ENCODE assay signal across 11 cellular contexts in genomic region chr6:33278392-33278741, GRCh38. TPM values are rescaled to one million over a fixed set of nuclear protein-coding genes. Genes with fewer than 3 reads are reported as not detected.
DNase-seq lines count a peak whose midpoint lies in the region; ATAC-seq and TF ChIP-seq lines count a peak whose summit lies in the region.
"Had no signal": no experiment of that assay in that cellular context is flagged by ENCODE, and none has a peak within 500 bp of the region (broad histone marks: within the 10 kb centered on the region; RNA-seq: fewer than 3 reads in every experiment).

No MANE protein-coding gene starts in this region.

- H3K4me3 ChIP-seq in HEK293 (ENCODE audit: low read depth, low read length) = no peak overlapping the region

- no peaks in the 10 kb centered on the region for H3K9me3 Mint-ChIP-seq in CD4-positive, alpha-beta T cell
- H3K9me3 Mint-ChIP-seq in activated naive CD8-positive, alpha-beta T cell treated with anti-CD3 and anti-CD28 coated beads, Interleukin-2, amount 50 U/mL, for 24 hours = no peaks in the 10 kb centered on the region
- no peaks in the 10 kb centered on the region for H3K9me3 Mint-ChIP-seq in natural killer cell treated with Interleukin-12 subunit alpha and Interleukin-12 subunit beta and Interleukin-15 and Interleukin-18, amount 100 ng/mL, for 72 hours
- H3K9me3 Mint-ChIP-seq: activated naive CD4-positive, alpha-beta T cell treated with anti-CD3 and anti-CD28 coated beads, Interleukin-2, amount 50 U/mL, for 72 hours had no signal

- no peaks in the 10 kb centered on the region for H3K27me3 ChIP-seq in CD4-positive, alpha-beta T cell (ENCODE audit: control insufficient read depth, insufficient read depth, low read length)

- peak overlapping the region; percentile 97 for H3K27ac Mint-ChIP-seq in CD4-positive, alpha-beta T cell
- H3K27ac Mint-ChIP-seq in activated naive CD8-positive, alpha-beta T cell treated with anti-CD3 and anti-CD28 coated beads, Interleukin-2, amount 50 U/mL, for 24 hours = peak overlapping the region; percentile 70
- H3K27ac Mint-ChIP-seq in natural killer cell treated with Interleukin-12 subunit alpha and Interleukin-12 subunit beta and Interleukin-15 and Interleukin-18, amount 100 ng/mL, for 72 hours = peak overlapping the region; percentile 87 to 97

- no peaks in the 10 kb centered on the region for H3K9me3 ChIP-seq in CD4-positive, alpha-beta T cell (ENCODE audit: control insufficient read depth, low read length)
- H3K9me3 ChIP-seq in HEK293 (ENCODE audit: control insufficient read depth, insufficient read depth, low read depth, low read length) = no peaks in the 10 kb centered on the region

- peaks cover 54% of the 10 kb centered on the region for H3K4me1 Mint-ChIP-seq in CD4-positive, alpha-beta T cell (ENCODE audit: low read depth)
- peaks cover 44% of the 10 kb centered on the region for H3K4me1 Mint-ChIP-seq in activated naive CD8-positive, alpha-beta T cell treated with anti-CD3 and anti-CD28 coated beads, Interleukin-2, amount 50 U/mL, for 24 hours
- peaks cover 35 to 36% of the 10 kb centered on the region in 2 donors for H3K4me1 Mint-ChIP-seq in natural killer cell treated with Interleukin-12 subunit alpha and Interleukin-12 subunit beta and Interleukin-15 and Interleukin-18, amount 100 ng/mL, for 72 hours (ENCODE audit: low read depth in 2 of 2)

- peaks cover 26 to 85% of the 10 kb centered on the region in 2 experiments for H3K36me3 ChIP-seq in HEK293 (ENCODE audit: control insufficient read depth in 2 of 2, insufficient read depth in 1 of 2, low read length in 2 of 2)

- CTCF ChIA-PET in CD4-positive, alpha-beta T cell (lab: Charles Lee) = interaction anchor here (0.9 to 2.8 kb wide), 4 partner anchors 11 to 147 kb away, joined by 3 to 22 read pairs (median 11); partner anchors contain the start of genes PFDN6, RGL2 and WDR46
- CTCF ChIA-PET in HEK293 (lab: Yijun Ruan, JAX) = interaction anchor here (0.6 to 2.7 kb wide), 12 partner anchors 11 to 293 kb away, joined by 3 to 13 read pairs (median 5); partner anchors contain the start of genes PFDN6, RGL2 and WDR46

- POLR2A ChIA-PET in CD4-positive, alpha-beta T cell (lab: Charles Lee) = interaction anchor here (0.6 to 4.4 kb wide), 7 partner anchors 10 to 176 kb away, joined by 3 to 76 read pairs (median 28); partner anchors contain the start of genes PFDN6, RGL2, WDR46 and ZBTB9
- POLR2A ChIA-PET in HEK293 (lab: Yijun Ruan, JAX) = interaction anchor here (1.7 to 6.5 kb wide), 8 partner anchors 11 to 307 kb away, joined by 6 to 92 read pairs (median 22); partner anchors contain the start of genes CUTA, PFDN6, RGL2 and WDR46

- peak overlapping the region; percentile 93 for H3K4me3 Mint-ChIP-seq in CD4-positive, alpha-beta T cell
- no peak overlapping the region for H3K4me3 Mint-ChIP-seq in activated naive CD8-positive, alpha-beta T cell treated with anti-CD3 and anti-CD28 coated beads, Interleukin-2, amount 50 U/mL, for 24 hours
- H3K4me3 Mint-ChIP-seq in natural killer cell treated with Interleukin-12 subunit alpha and Interleukin-12 subunit beta and Interleukin-15 and Interleukin-18, amount 100 ng/mL, for 72 hours = peak overlapping the region; percentile 84

- H3K27ac ChIP-seq in CD4-positive, alpha-beta T cell (ENCODE audit: low read depth, low read length) = peak overlapping the region; percentile 82
- no peak overlapping the region for H3K27ac ChIP-seq in HEK293 (ENCODE audit: extremely low read depth, low read depth, low read length)
- H3K27ac ChIP-seq: parathyroid adenoma had no signal

- H3K36me3 Mint-ChIP-seq in CD4-positive, alpha-beta T cell (ENCODE audit: low read depth) = peaks cover 83% of the 10 kb centered on the region
- peaks cover 46% of the 10 kb centered on the region for H3K36me3 Mint-ChIP-seq in activated naive CD8-positive, alpha-beta T cell treated with anti-CD3 and anti-CD28 coated beads, Interleukin-2, amount 50 U/mL, for 24 hours (ENCODE audit: low read depth)
- H3K36me3 Mint-ChIP-seq in natural killer cell treated with Interleukin-12 subunit alpha and Interleukin-12 subunit beta and Interleukin-15 and Interleukin-18, amount 100 ng/mL, for 72 hours = peaks cover 23% of the 10 kb centered on the region

- DNase-seq in CD4-positive, alpha-beta T cell = no peak
- no peak for DNase-seq in activated naive CD8-positive, alpha-beta T cell treated with anti-CD3 and anti-CD28 coated beads, Interleukin-2, amount 50 U/mL, for 24 hours
- no peak for DNase-seq in natural killer cell treated with Interleukin-12 subunit alpha and Interleukin-12 subunit beta and Interleukin-15 and Interleukin-18, amount 100 ng/mL, for 72 hours (ENCODE audit: low spot score)
- DNase-seq in T1000 (lab: John Stamatoyannopoulos, UW) (no peak), NCI-H2081 (lab: John Stamatoyannopoulos, UW) (no peak), NCI-H226 (no peak), NCI-H345 treated with DMSO at 0.1 percent for 48 hours (lab: John Stamatoyannopoulos, UW; ENCODE audit: unreplicated experiment) (no peak)
- DNase-seq: NCI-H446 treated with DMSO at 0.1 percent for 48 hours had no signal

- H3K4me1 ChIP-seq in HEK293 (ENCODE audit: control insufficient read depth, insufficient read depth, low read length) = peaks cover 30% of the 10 kb centered on the region

- intact Hi-C loops in CD4-positive, alpha-beta T cell (cut with DNase I, micrococcal nuclease) = loop anchor here in 1 of 2 experiments (5.0 to 10.0 kb wide), 4 partner anchors 34 to 506 kb away; partner anchors contain the start of genes LEMD2 and TAPBP

- no peak for TF ChIP-seq CTCF in CD4-positive, alpha-beta T cell (IDR thresholded peaks at IDR 0.05)
- no peak for TF ChIP-seq CTCF in HEK293 (tag by site-specific recombination; IDR thresholded peaks at IDR 0.05)

- H3K27me3 Mint-ChIP-seq in CD4-positive, alpha-beta T cell = no peaks in the 10 kb centered on the region
- H3K27me3 Mint-ChIP-seq in activated naive CD8-positive, alpha-beta T cell treated with anti-CD3 and anti-CD28 coated beads, Interleukin-2, amount 50 U/mL, for 24 hours = no peaks in the 10 kb centered on the region
- no peaks in the 10 kb centered on the region for H3K27me3 Mint-ChIP-seq in natural killer cell treated with Interleukin-12 subunit alpha and Interleukin-12 subunit beta and Interleukin-15 and Interleukin-18, amount 100 ng/mL, for 72 hours

- no peak for ATAC-seq in CD4-positive, alpha-beta T cell (ENCODE audit: poor library complexity)
- ATAC-seq in activated naive CD8-positive, alpha-beta T cell treated with anti-CD3 and anti-CD28 coated beads, Interleukin-2, amount 50 U/mL, for 24 hours = no peak
- ATAC-seq in natural killer cell treated with Interleukin-12 subunit alpha and Interleukin-12 subunit beta and Interleukin-15 and Interleukin-18, amount 100 ng/mL, for 72 hours = no peak

TF ChIP-seq in HEK293, 187 proteins besides CTCF, POLR2A, EP300 and RAD21 (continues in another document):
- TF ChIP-seq ZNF138 (tag by site-specific recombination; IDR thresholded peaks at IDR 0.05; ENCODE audit: borderline replicate concordance) = no peak
- no peak for TF ChIP-seq ZNF658 (tag by site-specific recombination; IDR thresholded peaks at IDR 0.05)
- no peak for TF ChIP-seq ZNF335 (tag by site-specific recombination; conservative IDR thresholded peaks at IDR 0.05)
- TF ChIP-seq ZNF112 (tag by site-specific recombination; IDR thresholded peaks at IDR 0.05) = no peak
- TF ChIP-seq ZFP37 (tag by site-specific recombination; IDR thresholded peaks at IDR 0.05) = no peak
- 0 out of 2 replicates have a peak, but pooled peaks have one; percentile 39 for TF ChIP-seq ZIC2 (tag by site-specific recombination; IDR thresholded peaks at IDR 0.05)
- no peak for TF ChIP-seq TSHZ1 (tag by site-specific recombination; IDR thresholded peaks at IDR 0.05; ENCODE audit: borderline replicate concordance)
- no peak for TF ChIP-seq ZNF623 (tag by site-specific recombination; IDR thresholded peaks at IDR 0.05)
- TF ChIP-seq IKZF3 (tag by site-specific recombination; IDR thresholded peaks at IDR 0.05) = peak; percentile 70

RNA-seq across cellular contexts. Expression of gene B3GALT4, which starts 1.4 kb away (rescaled TPM):
- 10 to 100 TPM; 11.1 to 12.7 TPM for total RNA-seq in CD4-positive, alpha-beta T cell
- 10 to 100 TPM; 10.1 to 11.2 TPM for total RNA-seq in natural killer cell treated with Interleukin-12 subunit alpha and Interleukin-12 subunit beta and Interleukin-15 and Interleukin-18, amount 100 ng/mL, for 72 hours

RNA-seq across cellular contexts. Expression of gene RPS18, which starts 6.5 kb away (rescaled TPM):
- total RNA-seq in CD4-positive, alpha-beta T cell = 1,000 to 10,000 TPM; 5,159 to 5,309 TPM
- total RNA-seq in natural killer cell treated with Interleukin-12 subunit alpha and Interleukin-12 subunit beta and Interleukin-15 and Interleukin-18, amount 100 ng/mL, for 72 hours = 1,000 to 10,000 TPM; 1,431 to 1,446 TPM

RNA-seq across cellular contexts. Expression of gene VPS52, which starts 6.7 kb away (rescaled TPM):
- total RNA-seq in CD4-positive, alpha-beta T cell = 10 to 100 TPM; 67.9 TPM
- 10 to 100 TPM; 48.6 to 76.5 TPM for total RNA-seq in natural killer cell treated with Interleukin-12 subunit alpha and Interleukin-12 subunit beta and Interleukin-15 and Interleukin-18, amount 100 ng/mL, for 72 hours

RNA-seq across cellular contexts. Expression of gene WDR46, which starts 10.7 kb away (rescaled TPM):
- total RNA-seq in CD4-positive, alpha-beta T cell = 10 to 100 TPM; 13.6 to 15.8 TPM
- total RNA-seq in natural killer cell treated with Interleukin-12 subunit alpha and Interleukin-12 subunit beta and Interleukin-15 and Interleukin-18, amount 100 ng/mL, for 72 hours = 100 to 1,000 TPM in 1 of 2 donors, 10 to 100 TPM in 1; 81.8 to 148 TPM

RNA-seq across cellular contexts. Expression of gene PFDN6, which starts 11.0 kb away (rescaled TPM):
- total RNA-seq in CD4-positive, alpha-beta T cell = 10 to 100 TPM in 1 of 2 experiments, 1 to 10 TPM in 1; 9.7 to 11.7 TPM
- total RNA-seq in natural killer cell treated with Interleukin-12 subunit alpha and Interleukin-12 subunit beta and Interleukin-15 and Interleukin-18, amount 100 ng/mL, for 72 hours = 10 to 100 TPM; 72.0 to 76.8 TPM
